Comparison of ENCODE assay signal across 25 cellular contexts in the genomic region with DNA sequence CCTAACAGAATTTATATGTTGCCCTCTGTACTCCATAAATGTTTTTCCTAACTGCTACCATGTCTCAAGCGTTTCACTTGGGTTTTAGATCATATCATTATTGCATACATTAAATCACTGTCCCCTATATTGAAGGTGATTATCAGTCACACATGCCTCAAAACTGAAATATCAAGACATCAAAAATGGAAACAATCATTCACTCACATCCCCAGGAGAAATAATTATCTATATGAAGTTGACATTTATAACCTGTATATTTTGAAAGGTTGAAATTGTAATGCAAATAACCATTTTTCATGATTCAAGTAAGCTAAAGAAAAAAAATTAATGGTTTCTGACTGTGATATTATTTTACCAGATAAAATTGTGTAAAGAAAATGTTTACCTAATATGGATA.
"Had no signal": no experiment of that assay in that cellular context is flagged by ENCODE, and none has a peak within 500 bp of the region (broad histone marks: within the 10 kb centered on the region; RNA-seq: fewer than 3 reads in every experiment).

No MANE protein-coding gene starts in this region.

- FAIRE-seq: urothelium cell line had no signal

- H3K27me3 ChIP-seq: stomach, suprapubic skin, testis, thyroid gland, tibial artery, tibial nerve, transverse colon, upper lobe of left lung, upper lobe of right lung, uterus, vagina had no signal

- H3K36me3 ChIP-seq: stomach, suprapubic skin, thoracic aorta, thyroid gland, tibial artery, tibial nerve, transverse colon, upper lobe of left lung, upper lobe of right lung, uterus, vagina had no signal

- H3K9me3 ChIP-seq: suprapubic skin, testis, thoracic aorta, thyroid gland, tibial artery, tibial nerve, upper lobe of left lung, upper lobe of right lung, uterus, vagina had no signal

- H3K27ac ChIP-seq: stomach, suprapubic skin, testis, thoracic aorta, thyroid gland, tibial artery, tibial nerve, transverse colon, upper lobe of left lung, upper lobe of right lung, uterus, vagina had no signal

- H3K4me3 ChIP-seq: stomach, suprapubic skin, testis, thoracic aorta, thyroid gland, tibial artery, tibial nerve, transverse colon, upper lobe of left lung, upper lobe of right lung, uterus, vagina had no signal

- DNase-seq: stimulated activated CD4-positive, alpha-beta T cell treated with anti-CD3 and anti-CD28 coated beads, Interleukin-2, amount 100 ng/mL, for 48 hours; stimulated activated CD4-positive, alpha-beta T cell treated with anti-CD3 and anti-CD28 coated beads, Interleukin-4, amount 100 ng/mL, for 1 hour; stimulated activated CD4-positive, alpha-beta T cell treated with anti-CD3 and anti-CD28 coated beads, Interleukin-4, amount 100 ng/mL, for 24 hours; stimulated activated CD4-positive, alpha-beta T cell treated with anti-CD3 and anti-CD28 coated beads, Interleukin-4, amount 100 ng/mL, for 4 hours; stimulated activated CD8-positive, alpha-beta memory T cell treated with anti-CD3 and anti-CD28 coated beads, Interleukin-4, amount 100 ng/mL, for 48 hours; stimulated activated naive B cell treated with anti-CD40 and anti-IgM and Interleukin-4, amounts not matched to agents 10 μg/mL and 1 μg/mL and 100 μg/mL, for 72 hours; stimulated activated naive CD4-positive, alpha-beta T cell; stimulated activated naive CD4-positive, alpha-beta T cell treated with Interleukin-2 at 50 U/mL for 16 hours; stimulated activated naive CD8-positive, alpha-beta T cell treated with anti-CD3 and anti-CD28 coated beads, Interleukin-15, amount 100 ng/mL, for 72 hours; stimulated activated naive CD8-positive, alpha-beta T cell treated with anti-CD3 and anti-CD28 coated beads, Interleukin-15, Interleukin-2, amounts not matched to agents 100 U/mL and 50 U/mL, for 24 hours; stomach; substantia nigra; testis; thyroid gland; tibial artery; transverse colon; trophoblast cell; upper lobe of left lung; upper lobe of right lung; uterus had no signal
